8 cellular contexts compared by ENCODE assay signal in genomic region chr7:38335490-38336135, GRCh38.
DNase-seq lines count a peak whose midpoint lies in the region; ATAC-seq and TF ChIP-seq lines count a peak whose summit lies in the region.

No MANE protein-coding gene starts in this region.

- no peak overlapping the region for H4K91ac ChIP-seq in mesenchymal stem cell (ENCODE audit: low read length)

- no peak overlapping the region for H2BK120ac ChIP-seq in mesenchymal stem cell (ENCODE audit: low read depth, low read length)

- peak overlapping the region in 8 of 10 experiments; percentile 36 to 69 (median 54); a peak in 16 of 20 replicates for H3K4me3 ChIP-seq in BLaER1 treated with 17β-estradiol and CSF1 and Interleukin-3, amounts not matched to agents 10 nM and 100 nM
- peak overlapping the region in 8 of 59 donors; percentile 4 to 26 (median 15) for H3K4me3 ChIP-seq in dorsolateral prefrontal cortex
- peak overlapping the region in 1 of 2 experiments; percentile 25 for H3K4me3 ChIP-seq in mesenchymal stem cell (ENCODE audit: insufficient read depth in 1 of 2, low read depth in 1 of 2, low read length in 2 of 2)

- no peaks in the 10 kb centered on the region for H3K27me3 ChIP-seq in BLaER1 treated with 17β-estradiol and CSF1 and Interleukin-3, amounts not matched to agents 10 nM and 100 nM
- no peaks in the 10 kb centered on the region for H3K27me3 ChIP-seq in dorsolateral prefrontal cortex
- H3K27me3 ChIP-seq in mesenchymal stem cell (ENCODE audit: control insufficient read depth in 1 of 2, insufficient read depth in 1 of 2, low read length in 2 of 2) = no peaks in the 10 kb centered on the region

- H3K27ac ChIP-seq in BLaER1 treated with 17β-estradiol and CSF1 and Interleukin-3, amounts not matched to agents 10 nM and 100 nM = peak overlapping the region; percentile 34 to 85 (median 74)
- H3K27ac ChIP-seq in dorsolateral prefrontal cortex (peak overlapping the region in 11 of 59 donors; percentile 6 to 63 (median 31)), mesenchymal stem cell (ENCODE audit: low read length, poor library complexity, severe bottlenecking) (no peak overlapping the region)

- peak in 54 of 56 donors; percentile 63 to 99 (median 88) for TF ChIP-seq CTCF in dorsolateral prefrontal cortex (IDR thresholded peaks at IDR 0.05 in 54 of 56, conservative IDR thresholded peaks at IDR 0.05 in 2 of 56; ENCODE audit: low read depth in 1 of 56, partially characterized antibody in 56 of 56)

- intact Hi-C loops in dorsolateral prefrontal cortex (cut with DNase I) = loop anchor here (1.0 to 10.0 kb wide), 2 partner anchors 120 to 121 kb away; no protein-coding TSS in a partner anchor

- peak overlapping the region; percentile 54 for H2AFZ ChIP-seq in mesenchymal stem cell (ENCODE audit: low read depth, low read length)

- H3K4me2 ChIP-seq in BLaER1 treated with 17β-estradiol and CSF1 and Interleukin-3, amounts not matched to agents 10 nM and 100 nM = peak overlapping the region; percentile 63 to 98 (median 85)
- peak overlapping the region; percentile 10 for H3K4me2 ChIP-seq in mesenchymal stem cell (ENCODE audit: low read length, poor library complexity, severe bottlenecking)

- H2BK12ac ChIP-seq in mesenchymal stem cell (ENCODE audit: low read length in 2 of 2) = peak overlapping the region in 1 of 2 experiments; percentile 21

- H3K18ac ChIP-seq in mesenchymal stem cell (ENCODE audit: low read depth in 1 of 2, low read length in 2 of 2) = peak overlapping the region in 1 of 2 experiments; percentile 15

- H3K79me1 ChIP-seq in mesenchymal stem cell (replicated peaks; ENCODE audit: low read length, poor library complexity, severe bottlenecking) = no peaks in the 10 kb centered on the region

- peaks cover 33 to 52% (median 37%) of the 10 kb centered on the region in 10 experiments for H3K4me1 ChIP-seq in BLaER1 treated with 17β-estradiol and CSF1 and Interleukin-3, amounts not matched to agents 10 nM and 100 nM
- H3K4me1 ChIP-seq in mesenchymal stem cell (ENCODE audit: control insufficient read depth, insufficient read depth, low read depth, low read length) = peaks cover 4% of the 10 kb centered on the region

- 59% methylated on average over 7 of the region's 7 CpGs for WGBS in mesenchymal stem cell

- in situ Hi-C loops in GM18951 (cut with MboI; ENCODE audit: low sequenced_read_pairs, unreplicated experiment) = loop anchor here (25.0 kb wide), 1 partner anchor 423 kb away; the partner anchor contains the start of genes EPDR1 and SFRP4

- DNase-seq in NCI-H460 (ENCODE audit: extremely low read depth, low read depth) (peak; percentile 88), dorsolateral prefrontal cortex (peak; percentile 26 to 86 (median 71)), mesenchymal stem cell (peak; percentile 93)
- DNase-seq in activated CD4-positive, alpha-beta T cell treated with anti-CD3 and anti-CD28 coated beads, Interleukin-2, amount 50 U/mL, for 1 hour = peak; percentile 72
- peak; percentile 46 for DNase-seq in stimulated activated CD8-positive, alpha-beta memory T cell treated with anti-CD3 and anti-CD28 coated beads, Interleukin-15, amount 100 ng/mL, for 24 hours (ENCODE audit: low read depth)

- H2BK5ac ChIP-seq in mesenchymal stem cell (ENCODE audit: low read depth, low read length, poor library complexity, severe bottlenecking) = no peak overlapping the region

- H3K9ac ChIP-seq in BLaER1 treated with 17β-estradiol and CSF1 and Interleukin-3, amounts not matched to agents 10 nM and 100 nM = peak overlapping the region; percentile 16 to 80 (median 69); a peak in 20 of 22 replicates
- peak overlapping the region; percentile 45 for H3K9ac ChIP-seq in mesenchymal stem cell (ENCODE audit: low read length)

- H4K8ac ChIP-seq in mesenchymal stem cell (ENCODE audit: low read length) = peak overlapping the region; percentile 73

- ATAC-seq in HG03108 (IDR thresholded peaks at IDR 0.05; ENCODE audit: unreplicated experiment) = peak; percentile 89

- H3K9me3 ChIP-seq in BLaER1 treated with 17β-estradiol and CSF1 and Interleukin-3, amounts not matched to agents 10 nM and 100 nM (replicated peaks in 1 of 11) = no peaks in the 10 kb centered on the region
- H3K9me3 ChIP-seq in mesenchymal stem cell (ENCODE audit: control insufficient read depth, low read length) = no peaks in the 10 kb centered on the region

- no peak overlapping the region for H2BK15ac ChIP-seq in mesenchymal stem cell (ENCODE audit: low read depth, poor library complexity, severe bottlenecking)

- no peaks in the 10 kb centered on the region; a peak in 1 of 22 replicates for H4K20me1 ChIP-seq in BLaER1 treated with 17β-estradiol and CSF1 and Interleukin-3, amounts not matched to agents 10 nM and 100 nM

- peak overlapping the region in 1 of 2 experiments; percentile 15 for H3K4ac ChIP-seq in mesenchymal stem cell (ENCODE audit: low read depth in 1 of 2, low read length in 2 of 2)

- peak overlapping the region in 1 of 2 experiments; percentile 31 for H3K14ac ChIP-seq in mesenchymal stem cell (ENCODE audit: low read length in 2 of 2)

- no peak overlapping the region for H3K23ac ChIP-seq in mesenchymal stem cell (ENCODE audit: low read length in 2 of 2)

- peaks cover 0 to 4% (median 0%) of the 10 kb centered on the region in 11 experiments; a peak in 3 of 22 replicates for H3K36me3 ChIP-seq in BLaER1 treated with 17β-estradiol and CSF1 and Interleukin-3, amounts not matched to agents 10 nM and 100 nM
- no peaks in the 10 kb centered on the region for H3K36me3 ChIP-seq in mesenchymal stem cell (ENCODE audit: control insufficient read depth in 1 of 2, insufficient read depth in 2 of 2, low read depth in 1 of 2, low read length in 2 of 2)

- TF ChIP-seq POLR2A in GM18951 (IDR thresholded peaks at IDR 0.05; ENCODE audit: extremely low read depth, insufficient read depth, insufficient read length) = peak; percentile 21

- no peak overlapping the region for H2AK5ac ChIP-seq in mesenchymal stem cell (ENCODE audit: low read length, severe bottlenecking)
